In genomic region chr17:4950757-4951204, GRCh38 we compare ENCODE assay signal across 8 cellular contexts. TPM values are rescaled to one million over a fixed set of nuclear protein-coding genes. Genes with fewer than 3 reads are reported as not detected.
DNase-seq lines count a peak whose midpoint lies in the region; ATAC-seq and TF ChIP-seq lines count a peak whose summit lies in the region.

TSS of gene ENO3 (plus strand) at chr17:4951119. CDS start at chr17:4951830, 711 bp downstream.

- 48 to 59% (median 53%) methylated on average over 7 of the region's 7 CpGs for WGBS in stomach, 5 donors

- peak within 1 kb of the TSS; percentile 96 to 100 (median 99) for H3K27ac ChIP-seq in stomach

- peak within 1 kb of the TSS; percentile 88 for H3K9ac ChIP-seq in iPS-15b (ENCODE audit: low read depth, low read length)

- peak within 1 kb of the TSS; percentile 88 for H3K4me3 Mint-ChIP-seq in activated naive CD8-positive, alpha-beta T cell

- ATAC-seq in GM19397 (IDR thresholded peaks at IDR 0.05; ENCODE audit: unreplicated experiment) = no peak

- H3K9me3 Mint-ChIP-seq in activated naive CD8-positive, alpha-beta T cell (ENCODE audit: low read depth) = no peaks in the 10 kb centered on the region

- H3K27me3 ChIP-seq in iPS-15b (ENCODE audit: control insufficient read depth, insufficient read depth, low read length) (no peaks in the 10 kb centered on the region), stomach (no peaks in the 10 kb centered on the region)

- DNase-seq in AG10803 (ENCODE audit: low read depth) = no peak
- peak in 42 of 76 experiments; percentile 7 to 66 (median 32) for DNase-seq in HUDEP-2 (lab: John Stamatoyannopoulos, UW; ENCODE audit: unreplicated experiment in 76 of 76)
- DNase-seq in stomach = no peak
- DNase-seq in stimulated activated CD4-positive, alpha-beta T cell treated with anti-CD3 and anti-CD28 coated beads, Interleukin-2, amount 100 ng/mL, for 48 hours = no peak
- DNase-seq in foreskin melanocyte = no peak

- intact Hi-C loops in stomach (cut with DNase I; ENCODE audit: low total_unique reads) = no loop called here

- H3K9me3 ChIP-seq in iPS-15b (ENCODE audit: control insufficient read depth, insufficient read depth, low read length) = no peaks in the 10 kb centered on the region
- no peaks in the 10 kb centered on the region for H3K9me3 ChIP-seq in stomach

- TF ChIP-seq EP300 in stomach (IDR thresholded peaks at IDR 0.05) = no peak

- TF ChIP-seq CTCF in AG10803 (conservative IDR thresholded peaks at IDR 0.05; ENCODE audit: low read length) (no peak), stomach (IDR thresholded peaks at IDR 0.05) (no peak)

- no peaks in the 10 kb centered on the region for H3K27me3 Mint-ChIP-seq in activated naive CD8-positive, alpha-beta T cell

- peaks cover 8% of the 10 kb centered on the region for H3K36me3 Mint-ChIP-seq in activated naive CD8-positive, alpha-beta T cell

- H3K4me3 ChIP-seq in AG10803 (ENCODE audit: low read length) = peak within 1 kb of the TSS; percentile 54
- H3K4me3 ChIP-seq in iPS-15b (ENCODE audit: low read depth, low read length) = peak within 1 kb of the TSS; percentile 81
- peak within 1 kb of the TSS; percentile 82 to 100 (median 100) for H3K4me3 ChIP-seq in stomach

- H3K36me3 ChIP-seq in iPS-15b (ENCODE audit: control insufficient read depth, insufficient read depth, low read length) = peaks cover 15% of the 10 kb centered on the region
- H3K36me3 ChIP-seq in stomach = peaks cover 9 to 14% (median 11%) of the 10 kb centered on the region in 4 donors

- H3K4me1 ChIP-seq in iPS-15b (ENCODE audit: control insufficient read depth, insufficient read depth, low read length) (peaks cover 13% of the 10 kb centered on the region), stomach (peaks cover 24 to 42% (median 34%) of the 10 kb centered on the region in 4 donors)

- TF ChIP-seq POLR2A in stomach (IDR thresholded peaks at IDR 0.05) = no peak

- H3K27ac Mint-ChIP-seq in activated naive CD8-positive, alpha-beta T cell = peak within 1 kb of the TSS; percentile 97

- peaks cover 11% of the 10 kb centered on the region for H3K4me1 Mint-ChIP-seq in activated naive CD8-positive, alpha-beta T cell (ENCODE audit: low read depth)

RNA-seq across cellular contexts. Expression of gene ENO3, which starts in this region (rescaled TPM):
- 10 to 100 TPM in 1 of 5 donors, 1 to 10 TPM in 3, not detected in 1; 1.8 to 12.1 (median 5.8) TPM for total RNA-seq in stomach
- polyA plus RNA-seq in stomach = 10 to 100 TPM in 1 of 3 donors, 1 to 10 TPM in 2; 6.6 to 11.3 (median 10.0) TPM

Comparison
In these comparisons a context has a peak if more than half of its experiments do, and no peak if none do; other contexts are left out.
1. DNase-seq: peak in HUDEP-2 (42 of 76); none in AG10803 (single experiment), stomach (single experiment), stimulated activated CD4-positive, alpha-beta T cell treated with anti-CD3 and anti-CD28 coated beads, Interleukin-2, amount 100 ng/mL, for 48 hours (0 of 2) and foreskin melanocyte (single experiment).
2. Peak in every context shown above with its lines, with median percentiles within 50 percentile points of each other: H3K4me3 ChIP-seq.